Comparison of ENCODE assay signal across 22 cellular contexts in the genomic region with DNA sequence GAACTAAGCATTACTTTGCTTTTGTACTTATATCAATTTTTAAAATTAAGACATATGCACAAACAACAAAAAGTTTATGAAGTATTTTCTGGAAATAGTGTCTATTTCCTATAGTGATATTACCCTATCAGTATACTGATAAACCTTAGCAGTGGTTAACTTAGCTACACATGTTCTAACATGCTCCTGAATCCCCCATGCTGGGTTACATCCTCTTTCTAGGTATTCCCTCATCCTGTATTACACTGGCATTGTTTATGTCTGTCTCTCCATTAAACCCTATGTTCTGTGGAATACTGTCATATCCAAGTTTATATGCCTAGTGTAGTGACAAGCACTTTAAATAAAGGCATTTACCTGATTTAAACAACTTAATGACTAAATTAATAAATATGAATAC.
"Had no signal": no experiment of that assay in that cellular context is flagged by ENCODE, and none has a peak within 500 bp of the region (broad histone marks: within the 10 kb centered on the region; RNA-seq: fewer than 3 reads in every experiment).

No MANE protein-coding gene starts in this region.

- H3K9me3 Mint-ChIP-seq: activated CD8-positive, alpha-beta T cell treated with anti-CD3 and anti-CD28 coated beads for 36 hours; activated naive CD8-positive, alpha-beta T cell treated with anti-CD3 and anti-CD28 coated beads for 36 hours; activated T-helper 17 cell treated with anti-CD3 and anti-CD28 coated beads, Interleukin-2, amount 50 U/mL, for 72 hours; central memory CD8-positive, alpha-beta T cell; immature natural killer cell; neural progenitor cell had no signal

- H3K9ac ChIP-seq: neural progenitor cell had no signal

- H3K4me3 ChIP-seq: colonic mucosa had no signal

- DNase-seq: activated CD4-positive, CD25-positive, alpha-beta regulatory T cell; activated CD8-positive, alpha-beta T cell treated with anti-CD3 and anti-CD28 coated beads for 36 hours; activated naive CD4-positive, alpha-beta T cell; activated naive CD8-positive, alpha-beta T cell treated with anti-CD3 and anti-CD28 coated beads for 36 hours; activated T-cell treated with anti-CD3 and anti-CD28 coated beads, Interleukin-2, amount 50 U/mL, for 1 hour; amniotic stem cell; colonic mucosa; heart left ventricle; immature natural killer cell; left ventricle myocardium superior; mesenchymal stem cell; naive thymus-derived CD4-positive, alpha-beta T cell; stimulated activated CD4-positive, alpha-beta T cell treated with anti-CD3 and anti-CD28 coated beads, Interleukin-12 subunit alpha, Interleukin-12 subunit beta, amount 100 ng/mL, for 4 hours; stimulated activated CD4-positive, alpha-beta T cell treated with anti-CD3 and anti-CD28 coated beads, Interleukin-1b, Interleukin-23, amount 100 ng/mL, for 48 hours; T-helper 9 cell; uterus had no signal

- H3K27me3 ChIP-seq: colonic mucosa, gastroesophageal sphincter, heart left ventricle, neural progenitor cell, tibial nerve, uterus had no signal

- H3K36me3 ChIP-seq: colonic mucosa, gastroesophageal sphincter, heart left ventricle, neural progenitor cell, tibial nerve, uterus had no signal

- H3K9me3 ChIP-seq: colonic mucosa, gastroesophageal sphincter, heart left ventricle, tibial nerve, uterus had no signal

- H3K27ac ChIP-seq: colonic mucosa, gastroesophageal sphincter, neural progenitor cell, uterus had no signal

- H3K36me3 Mint-ChIP-seq: immature natural killer cell had no signal

- H3K27ac Mint-ChIP-seq: neural progenitor cell, progenitor cell of endocrine pancreas had no signal

- H3K4me1 ChIP-seq: uterus had no signal
